ENCODE assay signal across 17 cellular contexts in genomic region chr10:77420942-77421523, GRCh38.
DNase-seq lines count a peak whose midpoint lies in the region; ATAC-seq and TF ChIP-seq lines count a peak whose summit lies in the region.
"Had no signal": no experiment of that assay in that cellular context is flagged by ENCODE, and none has a peak within 500 bp of the region (broad histone marks: within the 10 kb centered on the region; RNA-seq: fewer than 3 reads in every experiment).

No MANE protein-coding gene starts in this region.

- no peak for TF ChIP-seq POLR2A in gastroesophageal sphincter (IDR thresholded peaks at IDR 0.05)

- peak overlapping the region in 3 of 4 donors; percentile 68 to 76 (median 75) for H3K27ac ChIP-seq in gastroesophageal sphincter
- peak overlapping the region; percentile 98 to 99 for H3K27ac ChIP-seq in thoracic aorta

- no peaks in the 10 kb centered on the region for H3K36me3 Mint-ChIP-seq in endothelial cell (ENCODE audit: low read depth, unreplicated experiment)
- no peaks in the 10 kb centered on the region for H3K36me3 Mint-ChIP-seq in activated T-cell treated with anti-CD3 and anti-CD28 coated beads, Interleukin-2, amount 50 U/mL, for 4 hours (ENCODE audit: insufficient read depth)
- no peaks in the 10 kb centered on the region for H3K36me3 Mint-ChIP-seq in activated naive CD4-positive, alpha-beta T cell treated with anti-CD3 and anti-CD28 coated beads, Interleukin-2, amount 50 U/mL, for 72 hours

- TF ChIP-seq CTCF in gastroesophageal sphincter (IDR thresholded peaks at IDR 0.05) (no peak), thoracic aorta (IDR thresholded peaks at IDR 0.05) (no peak), endothelial cell (IDR thresholded peaks at IDR 0.05; ENCODE audit: unreplicated experiment) (no peak)

- no peak for TF ChIP-seq EP300 in gastroesophageal sphincter (IDR thresholded peaks at IDR 0.05)

- H3K4me3 Mint-ChIP-seq in endothelial cell (ENCODE audit: unreplicated experiment) = no peak overlapping the region
- H3K4me3 Mint-ChIP-seq in activated T-cell treated with anti-CD3 and anti-CD28 coated beads, Interleukin-2, amount 50 U/mL, for 4 hours = no peak overlapping the region

- H3K36me3 ChIP-seq in gastroesophageal sphincter = no peaks in the 10 kb centered on the region
- no peaks in the 10 kb centered on the region for H3K36me3 ChIP-seq in thoracic aorta

- H3K9me3 Mint-ChIP-seq in endothelial cell (ENCODE audit: unreplicated experiment) = no peaks in the 10 kb centered on the region
- no peaks in the 10 kb centered on the region for H3K9me3 Mint-ChIP-seq in activated T-cell treated with anti-CD3 and anti-CD28 coated beads, Interleukin-2, amount 50 U/mL, for 4 hours
- no peaks in the 10 kb centered on the region for H3K9me3 Mint-ChIP-seq in activated naive CD4-positive, alpha-beta T cell treated with anti-CD3 and anti-CD28 coated beads, Interleukin-2, amount 50 U/mL, for 72 hours

- H3K4me1 Mint-ChIP-seq in endothelial cell (ENCODE audit: unreplicated experiment) = peaks cover 3% of the 10 kb centered on the region
- no peaks in the 10 kb centered on the region for H3K4me1 Mint-ChIP-seq in activated T-cell treated with anti-CD3 and anti-CD28 coated beads, Interleukin-2, amount 50 U/mL, for 4 hours (ENCODE audit: low read depth)

- ATAC-seq in gastroesophageal sphincter (no peak), thoracic aorta (ENCODE audit: insufficient number of reproducible peaks, low FRiP score, low read depth) (no peak), HG03469 (IDR thresholded peaks at IDR 0.05; ENCODE audit: unreplicated experiment) (no peak)
- no peak for ATAC-seq in activated T-cell treated with anti-CD3 and anti-CD28 coated beads, Interleukin-2, amount 50 U/mL, for 4 hours
- ATAC-seq in activated naive CD4-positive, alpha-beta T cell treated with anti-CD3 and anti-CD28 coated beads, Interleukin-2, amount 50 U/mL, for 72 hours = no peak
- ATAC-seq: Right ventricle myocardium inferior had no signal

- no peaks in the 10 kb centered on the region for H3K27me3 Mint-ChIP-seq in endothelial cell (ENCODE audit: unreplicated experiment)
- peaks cover 2% of the 10 kb centered on the region for H3K27me3 Mint-ChIP-seq in activated T-cell treated with anti-CD3 and anti-CD28 coated beads, Interleukin-2, amount 50 U/mL, for 4 hours (ENCODE audit: low read depth)

- no peak overlapping the region for H3K4me3 ChIP-seq in gastroesophageal sphincter
- H3K4me3 ChIP-seq in thoracic aorta = no peak overlapping the region

- no peak overlapping the region for H3K27ac Mint-ChIP-seq in endothelial cell (ENCODE audit: unreplicated experiment)
- no peak overlapping the region for H3K27ac Mint-ChIP-seq in activated naive CD4-positive, alpha-beta T cell treated with anti-CD3 and anti-CD28 coated beads, Interleukin-2, amount 50 U/mL, for 72 hours

- DNase-seq in DMS79 (lab: John Stamatoyannopoulos, UW) (peak; percentile 77), NCI-H69 (lab: John Stamatoyannopoulos, UW) (peak; percentile 20), thoracic aorta (ENCODE audit: low spot score) (no peak), endothelial cell (ENCODE audit: low spot score) (no peak)
- no peak for DNase-seq in activated T-cell treated with anti-CD3 and anti-CD28 coated beads, Interleukin-2, amount 50 U/mL, for 4 hours
- no peak for DNase-seq in activated naive CD4-positive, alpha-beta T cell treated with anti-CD3 and anti-CD28 coated beads, Interleukin-2, amount 50 U/mL, for 72 hours (ENCODE audit: low spot score in 2 of 2)
- DNase-seq: AML-193, Calu3, Karpas-422, MM.1S, NCI-H1105, NCI-H187, NCI-H2171, NCI-H82 had no signal

- H3K27me3 ChIP-seq in gastroesophageal sphincter (no peaks in the 10 kb centered on the region), thoracic aorta (replicated peaks; ENCODE audit: insufficient read depth) (no peaks in the 10 kb centered on the region)

- H3K4me1 ChIP-seq in gastroesophageal sphincter (peaks cover 9 to 86% (median 10%) of the 10 kb centered on the region in 3 donors), thoracic aorta (ENCODE audit: control insufficient read depth in 1 of 2, low read depth in 2 of 2) (peaks cover 48 to 97% of the 10 kb centered on the region in 2 donors)

- H3K9me3 ChIP-seq in gastroesophageal sphincter = no peaks in the 10 kb centered on the region
- H3K9me3 ChIP-seq in thoracic aorta = no peaks in the 10 kb centered on the region

- 57% methylated on average over 2 of the region's 2 CpGs; no CpG with 5 or more reads in 1 of the 2 donors for whole genome bisulfite sequencing in gastroesophageal sphincter (ENCODE audit: low coverage in 1 of 2), 2 donors

Comparison
In these comparisons a context has a peak if more than half of its experiments do, and no peak if none do; other contexts are left out.
1. DNase-seq: peak in DMS79 (single experiment) and NCI-H69 (single experiment); none in thoracic aorta (single experiment), endothelial cell (single experiment), activated T-cell treated with anti-CD3 and anti-CD28 coated beads, Interleukin-2, amount 50 U/mL, for 4 hours (single experiment) and activated naive CD4-positive, alpha-beta T cell treated with anti-CD3 and anti-CD28 coated beads, Interleukin-2, amount 50 U/mL, for 72 hours (0 of 2).